ENCODE assay signal across 10 cellular contexts in the genomic region with DNA sequence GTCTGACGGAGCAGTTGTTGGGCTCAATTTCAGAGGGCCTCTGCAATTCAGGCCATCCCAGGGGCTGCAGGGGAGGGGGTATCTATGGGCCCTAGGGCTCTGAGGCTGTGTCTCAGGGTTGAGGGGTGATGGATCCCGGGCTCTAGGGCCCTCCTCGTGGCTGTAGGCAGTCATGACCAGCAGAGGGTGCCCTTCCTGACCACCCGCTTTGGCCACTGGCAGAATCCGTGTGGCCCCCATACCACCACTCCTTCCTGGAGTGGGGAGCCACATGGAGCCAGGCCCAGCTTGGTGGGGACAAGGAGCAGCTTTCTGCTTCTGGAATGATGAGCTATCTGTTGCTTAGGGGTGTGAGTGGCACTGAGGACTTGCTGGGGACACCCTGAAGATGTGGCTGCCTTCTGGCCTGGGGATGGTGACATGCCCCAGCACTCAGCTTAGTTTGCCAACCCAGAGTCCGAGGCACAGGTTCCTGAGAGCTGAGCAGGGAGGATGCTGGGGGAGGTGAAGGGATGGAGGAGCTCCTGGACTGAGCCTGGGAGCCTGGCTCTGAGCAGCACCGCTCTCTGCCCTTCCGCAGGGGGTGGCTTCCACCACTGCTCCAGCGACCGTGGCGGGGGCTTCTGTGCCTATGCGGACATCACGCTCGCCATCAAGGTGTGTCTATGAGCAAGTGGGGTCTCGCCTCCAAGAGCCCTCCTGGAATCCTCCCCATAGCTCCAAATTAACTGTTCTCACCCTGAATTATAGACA. TPM values are rescaled to one million over a fixed set of nuclear protein-coding genes. Genes with fewer than 3 reads are reported as not detected.
DNase-seq lines count a peak whose midpoint lies in the region; ATAC-seq and TF ChIP-seq lines count a peak whose summit lies in the region.
"Had no signal": no experiment of that assay in that cellular context is flagged by ENCODE, and none has a peak within 500 bp of the region (broad histone marks: within the 10 kb centered on the region; RNA-seq: fewer than 3 reads in every experiment).

No MANE protein-coding gene starts in this region.

- H3K36me3 ChIP-seq in BJ (ENCODE audit: control insufficient read depth, insufficient read depth, low read length) (peaks cover 1% of the 10 kb centered on the region; the same call in 1 of the 2 replicates), GM23338 (ENCODE audit: insufficient read depth) (no peaks in the 10 kb centered on the region), ascending aorta (peaks cover 0 to 26% of the 10 kb centered on the region in 2 donors), right lobe of liver (no peaks in the 10 kb centered on the region)

- TF ChIP-seq POLR2A in right lobe of liver (IDR thresholded peaks at IDR 0.05) = no peak

- H3K9me3 ChIP-seq in ascending aorta = no peaks in the 10 kb centered on the region
- no peaks in the 10 kb centered on the region for H3K9me3 ChIP-seq in right lobe of liver

- H3K36me3 Mint-ChIP-seq in GM23338 (ENCODE audit: low read depth) = no peaks in the 10 kb centered on the region

- H3K9me2 ChIP-seq in GM23338 (ENCODE audit: insufficient read depth) = no peaks in the 10 kb centered on the region

- POLR2A ChIA-PET in BJ (lab: Charles Lee) = no interaction called here

- H3K27me3 ChIP-seq in BJ (ENCODE audit: control insufficient read depth, insufficient read depth, low read length) (no peaks in the 10 kb centered on the region), GM23338 (ENCODE audit: insufficient read depth) (no peaks in the 10 kb centered on the region), ascending aorta (no peaks in the 10 kb centered on the region), right lobe of liver (no peaks in the 10 kb centered on the region)

- TF ChIP-seq CTCF in BJ (IDR thresholded peaks at IDR 0.05; ENCODE audit: insufficient read depth, low read depth, low read length) = peak; percentile 62
- TF ChIP-seq CTCF in GM23338 (conservative IDR thresholded peaks at IDR 0.05; ENCODE audit: low read depth in 2 of 2) = peak; percentile 78 to 89
- peak in 2 of 3 experiments; percentile 10 to 37 for TF ChIP-seq CTCF in ascending aorta (IDR thresholded peaks at IDR 0.05)
- peak in 3 of 4 donors; percentile 44 to 51 (median 47) for TF ChIP-seq CTCF in right lobe of liver (IDR thresholded peaks at IDR 0.05)

- no peaks in the 10 kb centered on the region for H4K20me1 ChIP-seq in GM23338 (replicated peaks; ENCODE audit: insufficient read depth)

- H3K4me3 Mint-ChIP-seq in GM23338 = no peak overlapping the region

- H3K4me2 ChIP-seq in GM23338 = no peak overlapping the region

- H3K4me1 ChIP-seq in GM23338 (ENCODE audit: insufficient read depth) (peaks cover 7% of the 10 kb centered on the region; the same call in 1 of the 2 replicates), ascending aorta (no peaks in the 10 kb centered on the region), right lobe of liver (peaks cover 0 to 4% (median 0%) of the 10 kb centered on the region in 4 donors)

- no peaks in the 10 kb centered on the region for H3K79me2 ChIP-seq in GM23338 (replicated peaks; ENCODE audit: insufficient read depth)

- H3K4me3 ChIP-seq in BJ (ENCODE audit: low read depth, low read length) (no peak overlapping the region), GM23338 (no peak overlapping the region), ascending aorta (no peak overlapping the region), right lobe of liver (no peak overlapping the region)

- 69% methylated on average over 2 of the region's 15 CpGs for whole genome bisulfite sequencing in right lobe of liver (ENCODE audit: insufficient coverage, low coverage, low lambda C conversion rate, missing lambda C conversion rate)

- no peak overlapping the region for H3K27ac ChIP-seq in GM23338 (ENCODE audit: low read depth)
- no peak overlapping the region for H3K27ac ChIP-seq in ascending aorta
- H3K27ac ChIP-seq in right lobe of liver = no peak overlapping the region

- H3K4me1 Mint-ChIP-seq in GM23338 = peaks cover 4% of the 10 kb centered on the region

- peaks cover 9% of the 10 kb centered on the region for H3K27me3 Mint-ChIP-seq in GM23338 (ENCODE audit: insufficient read depth, low read depth, poor library complexity)

- H3K27ac Mint-ChIP-seq in GM23338 = no peak overlapping the region

- H2AFZ ChIP-seq in GM23338 = no peak overlapping the region

- CTCF ChIA-PET in BJ (lab: Yijun Ruan, JAX) = interaction anchor here (0.6 to 11.9 kb wide), 18 partner anchors 9 to 871 kb away, joined by 3 to 655 read pairs (median 4); no protein-coding TSS in a partner anchor

- no peaks in the 10 kb centered on the region for H3K9me3 Mint-ChIP-seq in GM23338

- ATAC-seq in GM23338 (peak; percentile 82), right lobe of liver (peak; percentile 12 to 37 (median 24)), HG02610 (IDR thresholded peaks at IDR 0.05; ENCODE audit: unreplicated experiment) (no peak)

- DNase-seq in BJ (ENCODE audit: low read depth) (no peak), GM23338 (ENCODE audit: low spot score) (peak; percentile 78), ascending aorta (ENCODE audit: low spot score in 2 of 2) (no peak), right lobe of liver (peak in 1 of 3 donors; percentile 44), NOMO-1 (lab: John Stamatoyannopoulos, UW; ENCODE audit: unreplicated experiment in 2 of 2) (no peak), RKO (ENCODE audit: low spot score) (no peak)
- DNase-seq in activated naive CD4-positive, alpha-beta T cell treated with anti-CD3 and anti-CD28 coated beads, Interleukin-2, amount 50 U/mL, for 16 hours = no peak
- DNase-seq: kidney glomerular epithelial cell, NCI-H2081 treated with DMSO at 0.1 percent for 48 hours had no signal

- H3F3A ChIP-seq in GM23338 (replicated peaks; ENCODE audit: low read depth) = no peaks in the 10 kb centered on the region

- intact Hi-C loops in ascending aorta (cut with DNase I) (no loop called here), right lobe of liver (cut with DNase I) (no loop called here)

TF ChIP-seq in GM23338, 12 proteins besides CTCF, POLR2A, EP300 and RAD21 (continues in another document):
- no peak for TF ChIP-seq NANOG (IDR thresholded peaks at IDR 0.05; ENCODE audit: borderline replicate concordance)
- no peak for TF ChIP-seq EZH2 (IDR thresholded peaks at IDR 0.05; ENCODE audit: low read depth, unreplicated experiment)
- no peak for TF ChIP-seq CREB1 (CRISPR knock-in tag; IDR thresholded peaks at IDR 0.05; ENCODE audit: low read depth)
- no peak for TF ChIP-seq STAT1 (IDR thresholded peaks at IDR 0.05; ENCODE audit: unreplicated experiment)
- no peak for TF ChIP-seq ETS1 (IDR thresholded peaks at IDR 0.05)
- TF ChIP-seq REST (IDR thresholded peaks at IDR 0.05; ENCODE audit: unreplicated experiment) = no peak

RNA-seq across cellular contexts. Expression of gene HDAC11, which starts 20.2 kb away (rescaled TPM):
- polyA plus RNA-seq in BJ (2011; rRNA removed) (9.8 and 16.0 TPM in 2 replicates), GM23338 (2016; fragmentation: Nextera tagmentation; extraction: Ambion mirVana) (3.5 and 5.4 TPM in 2 replicates)
- 9.4 and 10.1 TPM in 2 replicates for polyA minus RNA-seq in BJ (2011; rRNA and poly(A)+ RNA removed)
- total RNA-seq in GM23338 (2014; rRNA removed; shearing (Covaris generic)) = 11.1 and 15.8 TPM in 2 replicates
- total RNA-seq in ascending aorta (15.8 TPM), right lobe of liver (10 to 100 TPM in 1 of 6 experiments, 1 to 10 TPM in 5; 2.2 to 10.8 (median 5.0) TPM)

RNA-seq across cellular contexts. Expression of gene FBLN2, which starts 48.6 kb away (rescaled TPM):
- polyA plus RNA-seq in BJ (2011; rRNA removed) = 131 and 248 TPM in 2 replicates
- 52.2 and 74.2 TPM in 2 replicates for polyA minus RNA-seq in BJ (2011; rRNA and poly(A)+ RNA removed)
- 24.9 and 26.8 TPM in 2 replicates for total RNA-seq in GM23338 (2014; rRNA removed; shearing (Covaris generic))
- 18.8 and 24.4 TPM in 2 replicates for polyA plus RNA-seq in GM23338 (2016; fragmentation: Nextera tagmentation; extraction: Ambion mirVana)
- total RNA-seq in ascending aorta = 323 TPM
- total RNA-seq in right lobe of liver = 1 to 10 TPM; 1.9 to 4.0 (median 2.7) TPM

Comparison
In these comparisons a context has a peak if more than half of its experiments do, and no peak if none do; other contexts are left out.
1. CTCF ChIP-seq: peak in every context shown above with its lines; median percentile 84 in GM23338; 62 in BJ; 47 in right lobe of liver; 24 in ascending aorta.
2. RNA of gene FBLN2, which starts 48.6 kb away (total RNA-seq): 323 TPM in ascending aorta (single experiment); 24.9 to 26.8 TPM in GM23338 and 1.9 to 4.0 TPM in right lobe of liver; every median in the first group is over 10 times any median in the second.